Comparison of ENCODE assay signal across 22 cellular contexts in genomic region chr6:42400886-42401604, GRCh38. TPM values are rescaled to one million over a fixed set of nuclear protein-coding genes. Genes with fewer than 3 reads are reported as not detected.
DNase-seq lines count a peak whose midpoint lies in the region; ATAC-seq, FAIRE-seq and TF ChIP-seq lines count a peak whose summit lies in the region.
"Had no signal": no experiment of that assay in that cellular context is flagged by ENCODE, and none has a peak within 500 bp of the region (broad histone marks: within the 10 kb centered on the region; RNA-seq: fewer than 3 reads in every experiment).

No MANE protein-coding gene starts in this region.

- H3K9ac ChIP-seq in K562 (ENCODE audit: insufficient read depth in 1 of 2, low read depth in 2 of 2, low read length in 2 of 2) = no peak overlapping the region

- no peak for TF ChIP-seq POLR2A in K562 (conservative IDR thresholded peaks at IDR 0.05)

- H3K4me3 ChIP-seq in K562 = no peak overlapping the region
- H3K4me3 ChIP-seq: GM12878, uterus had no signal

- no peak overlapping the region for H2AFZ ChIP-seq in K562 (ENCODE audit: low read depth, low read length)

- no peak for ATAC-seq in K562
- ATAC-seq: left cardiac atrium, Panc1 had no signal

- H3K79me2 ChIP-seq in K562 (ENCODE audit: control insufficient read depth, insufficient read depth, low read length) = no peaks in the 10 kb centered on the region

- H3K4me1 Mint-ChIP-seq in activated naive CD4-positive, alpha-beta T cell treated with anti-CD3 and anti-CD28 coated beads for 36 hours (ENCODE audit: low read depth) = peaks cover 62% of the 10 kb centered on the region
- H3K4me1 Mint-ChIP-seq in type B pancreatic cell (ENCODE audit: unreplicated experiment) = peaks cover 16% of the 10 kb centered on the region

- H3K9me3 ChIP-seq in K562 (replicated peaks; ENCODE audit: control insufficient read depth, insufficient read depth, low read depth, low read length) = no peaks in the 10 kb centered on the region
- H3K9me3 ChIP-seq: BE2C, uterus had no signal

- intact Hi-C loops in activated naive CD4-positive, alpha-beta T cell treated with anti-CD3 and anti-CD28 coated beads for 36 hours (cut with micrococcal nuclease) = loop anchor here (5.0 kb wide), 1 partner anchor 146 kb away; no protein-coding TSS in a partner anchor
- intact Hi-C loops in K562 (cut with micrococcal nuclease) = no loop called here

- peak overlapping the region; percentile 10 for H3K27ac Mint-ChIP-seq in activated naive CD4-positive, alpha-beta T cell treated with anti-CD3 and anti-CD28 coated beads for 36 hours
- no peak overlapping the region for H3K27ac Mint-ChIP-seq in type B pancreatic cell

- no peaks in the 10 kb centered on the region for H3K36me3 Mint-ChIP-seq in activated naive CD4-positive, alpha-beta T cell treated with anti-CD3 and anti-CD28 coated beads for 36 hours (ENCODE audit: low read depth)
- peaks cover 5% of the 10 kb centered on the region for H3K36me3 Mint-ChIP-seq in type B pancreatic cell

- BruUV-seq in K562 (replicated peaks; lab: Mats Ljungman, UMichigan) = no TSS peak

- H3K36me3 ChIP-seq in K562 (ENCODE audit: control insufficient read depth, insufficient read depth, low read length) = no peaks in the 10 kb centered on the region
- H3K36me3 ChIP-seq: BE2C, uterus had no signal

- no peak overlapping the region for H3K4me2 ChIP-seq in K562 (ENCODE audit: insufficient read depth, low read length)

- no peak for DNase-seq in activated naive CD4-positive, alpha-beta T cell treated with anti-CD3 and anti-CD28 coated beads for 36 hours
- no peak for DNase-seq in activated naive CD4-positive, alpha-beta T cell treated with anti-CD3 and anti-CD28 coated beads, Interleukin-2, amount 50 U/mL, for 16 hours
- DNase-seq in RWPE1 (ENCODE audit: low spot score) (no peak), K562 (ENCODE audit: extremely low read depth in 1 of 4, low spot score in 3 of 4) (no peak), mesenteric fat pad (ENCODE audit: low spot score) (peak; percentile 39), NCI-H1092 treated with DMSO at 0.1 percent for 48 hours (lab: John Stamatoyannopoulos, UW) (no peak), COR-L47 (lab: John Stamatoyannopoulos, UW) (no peak), type B pancreatic cell (ENCODE audit: extremely low spot score, unreplicated experiment) (no peak)
- DNase-seq: activated CD4-positive, alpha-beta T cell treated with anti-CD3 and anti-CD28 coated beads for 1 hour; activated gamma-delta T cell; aorta; BE2C; H9; left cardiac atrium; mesendoderm; NCI-H187; NCI-H526; uterus had no signal

- no peak for TF ChIP-seq RAD21 in K562 (CRISPR knock-in tag; conservative IDR thresholded peaks at IDR 0.05 in 1 of 2, IDR thresholded peaks at IDR 0.05 in 1 of 2)

- H3K27me3 Mint-ChIP-seq in activated naive CD4-positive, alpha-beta T cell treated with anti-CD3 and anti-CD28 coated beads for 36 hours (ENCODE audit: low read depth) = no peaks in the 10 kb centered on the region
- H3K27me3 Mint-ChIP-seq in type B pancreatic cell = no peaks in the 10 kb centered on the region

- CTCF ChIA-PET in activated naive CD4-positive, alpha-beta T cell treated with anti-CD3 and anti-CD28 coated beads for 36 hours (lab: Charles Lee) = interaction anchor here (4.2 kb wide), 1 partner anchor 11 kb away, joined by 29 read pairs; no protein-coding TSS in a partner anchor
- CTCF ChIA-PET in RWPE1 (lab: Yijun Ruan, JAX) (interaction anchor here (0.5 to 0.6 kb wide), 2 partner anchors 27 to 48 kb away, joined by 3 read pairs; no protein-coding TSS in a partner anchor), K562 (lab: Yijun Ruan, JAX; ENCODE audit: low intra/inter-chr PET ratio) (no interaction called here)

- no peaks in the 10 kb centered on the region for H3K9me3 Mint-ChIP-seq in activated naive CD4-positive, alpha-beta T cell treated with anti-CD3 and anti-CD28 coated beads for 36 hours
- H3K9me3 Mint-ChIP-seq in type B pancreatic cell = no peaks in the 10 kb centered on the region
- H3K9me3 Mint-ChIP-seq: H9 had no signal

- peaks cover 7 to 21% of the 10 kb centered on the region in 2 experiments; a peak in 3 of 5 replicates for H3K27me3 ChIP-seq in K562 (ENCODE audit: control insufficient read depth in 2 of 2, insufficient read depth in 2 of 2, low read length in 2 of 2)
- H3K27me3 ChIP-seq: BE2C, uterus had no signal

- in situ Hi-C loops in K562 (cut with MboI) = no loop called here

- TF ChIP-seq CTCF in RWPE1 (conservative IDR thresholded peaks at IDR 0.05; ENCODE audit: low read depth) (no peak), K562 (IDR thresholded peaks at IDR 0.05 in 2 of 3, conservative IDR thresholded peaks at IDR 0.05 in 1 of 3; ENCODE audit: insufficient read depth in 2 of 3, low read depth in 1 of 3, low read length in 3 of 3) (no peak), type B pancreatic cell (conservative IDR thresholded peaks at IDR 0.05) (no peak)

- peaks cover 3 to 19% of the 10 kb centered on the region in 2 experiments; a peak in 3 of 5 replicates for H3K4me1 ChIP-seq in K562 (replicated peaks in 1 of 2; ENCODE audit: control insufficient read depth in 2 of 2, insufficient read depth in 2 of 2, low read length in 2 of 2)
- H3K4me1 ChIP-seq: BE2C, uterus had no signal

- POLR2A ChIA-PET in RWPE1 (lab: Yijun Ruan, JAX; ENCODE audit: low non-redundant PET) = no interaction called here
- POLR2A ChIA-PET in K562 (lab: Yijun Ruan, JAX) = interaction anchor here (0.6 kb wide), 1 partner anchor 20 kb away, joined by 4 read pairs; no protein-coding TSS in a partner anchor

- H3K9me1 ChIP-seq in K562 (ENCODE audit: control insufficient read depth, insufficient read depth, low read length) = no peaks in the 10 kb centered on the region

- no peak for FAIRE-seq in K562 (lab: Jason Lieb, UNC)
- FAIRE-seq: endothelial cell of umbilical vein, GM12878 had no signal

- TF ChIP-seq EP300 in K562 (IDR thresholded peaks at IDR 0.05; ENCODE audit: low read length) = no peak

- WGBS in K562 (ENCODE audit: insufficient coverage, low coverage, missing lambda C conversion rate) = 21% methylated on average over 8 of the region's 8 CpGs

- H3K27ac ChIP-seq in RWPE1 = peak overlapping the region; percentile 100
- H3K27ac ChIP-seq in K562 (ENCODE audit: extremely low read depth, low read depth, low read length) = no peak overlapping the region
- H3K27ac ChIP-seq: uterus had no signal

- no peaks in the 10 kb centered on the region for H4K20me1 ChIP-seq in K562 (replicated peaks; ENCODE audit: control insufficient read depth, insufficient read depth, low read length)

- no peak overlapping the region for H3K4me3 Mint-ChIP-seq in activated naive CD4-positive, alpha-beta T cell treated with anti-CD3 and anti-CD28 coated beads for 36 hours
- H3K4me3 Mint-ChIP-seq in type B pancreatic cell = no peak overlapping the region
- H3K4me3 Mint-ChIP-seq: H9 had no signal

TF ChIP-seq in K562, 482 proteins besides CTCF, POLR2A, EP300 and RAD21 (continues in another document):
- no peak for TF ChIP-seq DNMT1 (IDR thresholded peaks at IDR 0.05)
- TF ChIP-seq FOXK1 (CRISPR knock-in tag; IDR thresholded peaks at IDR 0.05; ENCODE audit: borderline replicate concordance) = no peak
- TF ChIP-seq BCOR (IDR thresholded peaks at IDR 0.05) = peak; percentile 93
- peak; percentile 79 for TF ChIP-seq ADNP (tag; IDR thresholded peaks at IDR 0.05)
- TF ChIP-seq NFIC (IDR thresholded peaks at IDR 0.05) = no peak
- no peak for TF ChIP-seq ZBTB11 (CRISPR knock-in tag; IDR thresholded peaks at IDR 0.05)

RNA-seq across cellular contexts. Expression of gene TRERF1, which starts 50.7 kb away (rescaled TPM):
- 1 to 10 TPM; 6.7 to 6.9 TPM for total RNA-seq in activated naive CD4-positive, alpha-beta T cell treated with anti-CD3 and anti-CD28 coated beads for 36 hours
- 0.28 TPM in 1 of 2 replicates, not detected in the other for total RNA-seq in K562 (2011; cell fraction: chromatin; rRNA removed; ENCODE audit: low replicate concordance)
- under 0.01 and 0.17 TPM in 2 replicates for total RNA-seq in K562 (2011; cell fraction: nucleolus; rRNA removed)
- total RNA-seq in K562 (2011; cell fraction: nucleoplasm; rRNA removed) = 0.07 and 0.15 TPM in 2 replicates
- 0.04 TPM in 1 of 2 replicates, not detected in the other for total RNA-seq in K562 (2014; rRNA removed)
- 0.04 TPM in 1 of 2 replicates, not detected in the other for total RNA-seq in K562 (2014; rRNA removed; fragmentation: Illumina TruSeq; extraction: Trizol)
- total RNA-seq in K562 (2015; rRNA removed; fragmentation: Illumina TruSeq; extraction: Trizol) = 0.04 and 0.07 TPM in 2 replicates
- 0.16 and 0.20 TPM in 2 replicates for total RNA-seq in K562 (2021)
- polyA plus RNA-seq in K562 (2011; rRNA removed) = 0.07 and 0.24 TPM in 2 replicates
- 0.13 and 0.21 TPM in 2 replicates for polyA plus RNA-seq in K562 (2011; cell fraction: cytosol; rRNA removed)
- polyA plus RNA-seq in K562 (2011; cell fraction: nucleus; rRNA removed) = 0.28 and 0.44 TPM in 2 replicates
- 0.09 and 0.60 TPM in 2 replicates for polyA plus RNA-seq in K562 (2012)
- polyA plus RNA-seq in K562 (2014; fragmentation: Illumina TruSeq; extraction: Trizol) = 0.07 and 0.10 TPM in 2 replicates
- not detected for polyA plus RNA-seq in K562 (2014; fragmentation: Nextera tagmentation; extraction: Ambion mirVana)
- 0.04 and 0.07 TPM in 2 replicates for polyA plus RNA-seq in K562 (2014; rRNA removed)
- polyA minus RNA-seq in K562 (2011; rRNA and poly(A)+ RNA removed) = 0.07 and 0.18 TPM in 2 replicates
- 0.29 and 0.64 TPM in 2 replicates for polyA minus RNA-seq in K562 (2011; cell fraction: cytosol; rRNA and poly(A)+ RNA removed)
- under 0.01 and 0.44 TPM in 2 replicates for polyA minus RNA-seq in K562 (2011; cell fraction: nucleus; rRNA and poly(A)+ RNA removed)
- total RNA-seq in mesenteric fat pad = 3.3 TPM
- total RNA-seq in type B pancreatic cell (ENCODE audit: low replicate concordance) = 9.7 and 13.2 TPM in 2 replicates
- total RNA-seq: dermis microvascular lymphatic vessel endothelial cell had no signal
